Comparison of ENCODE assay signal across 8 cellular contexts in genomic region chr19:18292810-18293641, GRCh38. TPM values are rescaled to one million over a fixed set of nuclear protein-coding genes. Genes with fewer than 3 reads are reported as not detected.
DNase-seq lines count a peak whose midpoint lies in the region; ATAC-seq and TF ChIP-seq lines count a peak whose summit lies in the region.

No MANE protein-coding gene starts in this region.

- no peaks in the 10 kb centered on the region for H3K27me3 ChIP-seq in prostate gland (replicated peaks; ENCODE audit: insufficient read depth)

- H3K4me1 ChIP-seq in prostate gland (replicated peaks) = no peaks in the 10 kb centered on the region

- 15% methylated on average over 31 of the region's 31 CpGs for WGBS in prostate gland

- in situ Hi-C loops in astrocyte of the spinal cord (cut with HindIII; ENCODE audit: low sequenced_read_pairs) = no loop called here

- intact Hi-C loops in prostate gland (cut with DNase I) = no loop called here

- ATAC-seq in GM21825 (IDR thresholded peaks at IDR 0.05; ENCODE audit: unreplicated experiment) (no peak), GM21360 (IDR thresholded peaks at IDR 0.05; ENCODE audit: unreplicated experiment) (no peak)

- H3K4me3 ChIP-seq in astrocyte of the spinal cord (ENCODE audit: low read depth, low read length) (peak overlapping the region; percentile 57), prostate gland (peak overlapping the region; percentile 61 to 65)

- TF ChIP-seq CTCF in GM20000 (IDR thresholded peaks at IDR 0.05; ENCODE audit: extremely low read depth, missing control alignments) (no peak), astrocyte of the spinal cord (IDR thresholded peaks at IDR 0.05; ENCODE audit: low read depth, low read length) (no peak), prostate gland (IDR thresholded peaks at IDR 0.05) (no peak)

- peak; percentile 72 for DNase-seq in AG20443 (ENCODE audit: low spot score)
- peak; percentile 69 for DNase-seq in GM20000 (ENCODE audit: low spot score)
- DNase-seq in OCI-M1 (lab: John Stamatoyannopoulos, UW) = peak; percentile 95
- peak; percentile 85 for DNase-seq in astrocyte of the spinal cord (ENCODE audit: low read depth, low spot score)
- peak in 46 of 51 donors; percentile 12 to 86 (median 59) for DNase-seq in hypothalamus (lab: John Stamatoyannopoulos, UW)
- peak; percentile 45 for DNase-seq in prostate gland (ENCODE audit: low spot score)

- H3K9me3 ChIP-seq in prostate gland = no peaks in the 10 kb centered on the region

- H3K36me3 ChIP-seq in prostate gland = no peaks in the 10 kb centered on the region

- TF ChIP-seq POLR2A in prostate gland (IDR thresholded peaks at IDR 0.05) = no peak

- peak overlapping the region; percentile 97 to 98 for H3K27ac ChIP-seq in prostate gland

RNA-seq across cellular contexts. Expression of gene JUND, which starts 11.6 kb away (rescaled TPM):
- 100 to 1,000 TPM; 521 to 844 TPM for total RNA-seq in prostate gland

RNA-seq across cellular contexts. Expression of gene IQCN, which starts 18.8 kb away (rescaled TPM):
- 10 to 100 TPM in 1 of 2 donors, 1 to 10 TPM in 1; 4.1 to 19.5 TPM for total RNA-seq in prostate gland

RNA-seq across cellular contexts. Expression of gene LSM4, which starts 29.9 kb away (rescaled TPM):
- 100 to 1,000 TPM; 157 to 215 TPM for total RNA-seq in prostate gland

RNA-seq across cellular contexts. Expression of gene PGPEP1, which starts 47.4 kb away (rescaled TPM):
- 10 to 100 TPM; 18.0 to 37.3 TPM for total RNA-seq in prostate gland

Comparison
In these comparisons a context has a peak if more than half of its experiments do, and no peak if none do; other contexts are left out.
1. DNase-seq: peak in every context shown above with its lines; median percentile 95 in OCI-M1; 85 in astrocyte of the spinal cord; 72 in AG20443; 69 in GM20000; 59 in hypothalamus; 45 in prostate gland.